In the genomic region with DNA sequence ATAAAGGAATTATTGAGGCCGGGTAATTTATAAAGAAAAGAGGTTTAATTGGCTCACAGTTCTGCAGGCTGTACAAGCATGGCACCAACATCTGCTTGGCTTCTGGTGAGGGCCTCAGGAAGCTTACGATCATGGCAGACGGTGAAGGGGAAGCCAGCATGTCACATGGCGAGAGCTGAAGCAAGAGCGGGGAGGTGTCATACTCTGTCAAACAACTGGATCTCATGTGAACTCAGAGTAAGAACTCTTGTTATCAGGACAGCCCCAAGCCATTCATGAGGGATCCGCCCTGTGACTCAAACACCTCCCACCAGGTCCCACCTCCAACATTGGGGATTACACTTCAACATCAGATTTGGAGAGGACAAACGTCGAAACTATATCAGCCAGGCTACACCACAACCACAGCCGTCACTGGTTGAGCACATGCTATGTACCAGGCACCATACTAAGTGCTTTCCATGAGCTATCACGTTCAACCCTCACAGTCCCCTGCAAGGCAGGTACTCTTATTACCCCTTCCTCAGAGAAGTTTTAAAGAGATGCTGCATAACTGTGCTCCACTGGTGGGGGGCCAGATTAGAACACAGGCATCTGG, we compare ENCODE assay signal across 19 cellular contexts.
A peak's percentile ranks its signal among the peaks of the same experiment; 100 is the strongest.
DNase-seq lines count a peak whose midpoint lies in the region; ATAC-seq, FAIRE-seq and TF ChIP-seq lines count a peak whose summit lies in the region.
"Had no signal": no experiment of that assay in that cellular context is flagged by ENCODE, and none has a peak within 500 bp of the region (broad histone marks: within the 10 kb centered on the region; RNA-seq: fewer than 3 reads in every experiment).

No MANE protein-coding gene starts in this region.

- H3K4me3 Mint-ChIP-seq in CD4-positive, alpha-beta T cell = no peak overlapping the region
- H3K4me3 Mint-ChIP-seq: CD14-positive monocyte had no signal

- TF ChIP-seq POLR2A in HCT116 (IDR thresholded peaks at IDR 0.05; ENCODE audit: borderline replicate concordance, extremely low read depth, insufficient read depth, insufficient read length) = no peak
- no peak for TF ChIP-seq POLR2A in GM12891 (IDR thresholded peaks at IDR 0.05; ENCODE audit: low read depth, low read length)

- H3K27me3 ChIP-seq in BLaER1 (no peaks in the 10 kb centered on the region), HCT116 (ENCODE audit: insufficient read depth, low read length) (no peaks in the 10 kb centered on the region), Panc1 (ENCODE audit: control insufficient read depth, insufficient read depth, low read length) (no peaks in the 10 kb centered on the region), mammary epithelial cell (ENCODE audit: insufficient read depth, low read length) (peaks cover under 1% of the 10 kb centered on the region), colonic mucosa (no peaks in the 10 kb centered on the region)
- no peaks in the 10 kb centered on the region for H3K27me3 ChIP-seq in CD4-positive, alpha-beta T cell (ENCODE audit: control insufficient read depth, insufficient read depth, low read length)

- H3K4me2 ChIP-seq in BLaER1 (peak overlapping the region; percentile 8; the same call in 1 of the 2 replicates), HCT116 (ENCODE audit: low read length) (peak overlapping the region; percentile 69), mammary epithelial cell (ENCODE audit: insufficient read depth, low read depth, low read length) (no peak overlapping the region)

- in situ Hi-C loops in Panc1 (cut with HindIII; ENCODE audit: low pct_unique_long_range_greater_than_20kb, low sequenced_read_pairs) (no loop called here), mammary epithelial cell (cut with MboI; ENCODE audit: low sequenced_read_pairs in 2 of 2) (no loop called here)

- H3K27ac Mint-ChIP-seq in CD4-positive, alpha-beta T cell = no peak overlapping the region

- H3K4me3 ChIP-seq in BLaER1 (no peak overlapping the region), HCT116 (replicated peaks in 1 of 2; ENCODE audit: low read depth in 1 of 2, low read length in 2 of 2) (no peak overlapping the region), Panc1 (ENCODE audit: low read depth in 2 of 2, low read length in 2 of 2) (no peak overlapping the region), mammary epithelial cell (replicated peaks in 1 of 3; ENCODE audit: insufficient read depth in 1 of 3, low read depth in 2 of 3, low read length in 3 of 3) (no peak overlapping the region), colonic mucosa (no peak overlapping the region)

- H3K4me1 Mint-ChIP-seq in CD4-positive, alpha-beta T cell (ENCODE audit: low read depth) = no peaks in the 10 kb centered on the region

- H3K79me2 ChIP-seq in HCT116 (ENCODE audit: insufficient read depth, low read length) (no peaks in the 10 kb centered on the region), mammary epithelial cell (ENCODE audit: insufficient read depth, low read length) (no peaks in the 10 kb centered on the region)

- H3K9me2 ChIP-seq in HCT116 (ENCODE audit: insufficient read depth) = no peaks in the 10 kb centered on the region

- H3K27ac ChIP-seq in BLaER1 (no peak overlapping the region), HCT116 (ENCODE audit: low read depth, low read length) (peak overlapping the region; percentile 24; the same call in 1 of the 2 replicates), Panc1 (ENCODE audit: low read length) (peak overlapping the region; percentile 41; the same call in 1 of the 2 replicates), mammary epithelial cell (ENCODE audit: insufficient read depth, low read depth, low read length) (no peak overlapping the region), colonic mucosa (no peak overlapping the region)
- no peak overlapping the region for H3K27ac ChIP-seq in CD4-positive, alpha-beta T cell (ENCODE audit: low read depth, low read length)
- H3K27ac ChIP-seq: RWPE1 had no signal

- TF ChIP-seq CTCF in HCT116 (IDR thresholded peaks at IDR 0.05 in 2 of 3, conservative IDR thresholded peaks at IDR 0.05 in 1 of 3; ENCODE audit: borderline replicate concordance in 1 of 3, insufficient read depth in 1 of 3, low read depth in 2 of 3, low read length in 2 of 3) = no peak
- TF ChIP-seq CTCF in Panc1 (IDR thresholded peaks at IDR 0.05) = no peak
- no peak for TF ChIP-seq CTCF in mammary epithelial cell (conservative IDR thresholded peaks at IDR 0.05 in 1 of 2, IDR thresholded peaks at IDR 0.05 in 1 of 2; ENCODE audit: extremely low read depth in 1 of 2, insufficient read depth in 1 of 2, low read depth in 1 of 2, low read length in 2 of 2)
- no peak for TF ChIP-seq CTCF in CD4-positive, alpha-beta T cell (IDR thresholded peaks at IDR 0.05)
- no peak for TF ChIP-seq CTCF in colonic mucosa (IDR thresholded peaks at IDR 0.05)

- H2AFZ ChIP-seq in HCT116 (ENCODE audit: low read depth, low read length, poor library complexity, severe bottlenecking) (no peak overlapping the region), mammary epithelial cell (ENCODE audit: low read depth, low read length) (no peak overlapping the region)

- RAD21 ChIA-PET in HCT116 (lab: Charles Lee; ENCODE audit: low non-redundant PET in 1 of 2, low total read pairs in 2 of 2, uncharacterized antibody in 2 of 2, unreplicated experiment in 2 of 2) = no interaction called here

- no peaks in the 10 kb centered on the region for H3K36me3 Mint-ChIP-seq in CD4-positive, alpha-beta T cell (ENCODE audit: low read depth)

- no peaks in the 10 kb centered on the region for H3K9me3 ChIP-seq in BLaER1
- H3K9me3 ChIP-seq in HCT116 (ENCODE audit: control insufficient read depth in 1 of 2, insufficient read depth in 1 of 2, low read depth in 1 of 2, low read length in 2 of 2) = no peaks in the 10 kb centered on the region
- no peaks in the 10 kb centered on the region for H3K9me3 ChIP-seq in Panc1 (ENCODE audit: control insufficient read depth, insufficient read depth, low read depth, low read length)
- H3K9me3 ChIP-seq in mammary epithelial cell (replicated peaks; ENCODE audit: insufficient read depth, low read length) = no peaks in the 10 kb centered on the region
- H3K9me3 ChIP-seq in CD4-positive, alpha-beta T cell (ENCODE audit: control insufficient read depth, low read length) = no peaks in the 10 kb centered on the region
- H3K9me3 ChIP-seq in colonic mucosa = no peaks in the 10 kb centered on the region

- 98% methylated on average over 10 of the region's 10 CpGs for WGBS in mammary epithelial cell (ENCODE audit: low coverage, missing lambda C conversion rate)

- H3K27me3 Mint-ChIP-seq in CD4-positive, alpha-beta T cell = no peaks in the 10 kb centered on the region

- BruUV-seq in HCT116 (replicated peaks; lab: Mats Ljungman, UMichigan) (no TSS peak), Panc1 (replicated peaks; lab: Mats Ljungman, UMichigan) (no TSS peak), mammary epithelial cell (replicated peaks; lab: Mats Ljungman, UMichigan) (no TSS peak)

- no peak for DNase-seq in HCT116 (ENCODE audit: low read depth, low spot score)
- no peak for DNase-seq in Panc1 (ENCODE audit: low read depth, low spot score)
- DNase-seq in islet precursor cell = peak; percentile 46
- no peak for DNase-seq in GM12891 (ENCODE audit: insufficient read length, low spot score)
- DNase-seq in mammary epithelial cell = no peak
- no peak for DNase-seq in CD4-positive, alpha-beta T cell
- no peak for DNase-seq in colonic mucosa
- DNase-seq: AML-193, NCI-H1105, NCI-H1694 treated with DMSO at 0.1 percent for 48 hours, NCI-H2081 treated with DMSO at 0.1 percent for 48 hours, NCI-H2171 treated with DMSO at 0.1 percent for 48 hours, NCI-H446, NCI-H526, SIG-M5 had no signal

- intact Hi-C loops in HCT116 (cut with micrococcal nuclease) (no loop called here), Panc1 (cut with micrococcal nuclease; ENCODE audit: unreplicated experiment) (no loop called here), mammary epithelial cell (cut with micrococcal nuclease) (no loop called here), colonic mucosa (cut with DNase I) (no loop called here)
- intact Hi-C loops in CD4-positive, alpha-beta T cell (cut with DNase I, micrococcal nuclease) = no loop called here

- ATAC-seq in HCT116 = no peak
- ATAC-seq in Panc1 = no peak
- no peak for ATAC-seq in CD4-positive, alpha-beta T cell (ENCODE audit: poor library complexity)

- H4K20me1 ChIP-seq in BLaER1 = peaks cover 100% of the 10 kb centered on the region
- H4K20me1 ChIP-seq in HCT116 (ENCODE audit: insufficient read depth) = no peaks in the 10 kb centered on the region
- H4K20me1 ChIP-seq in mammary epithelial cell (ENCODE audit: insufficient read depth, low read length) = no peaks in the 10 kb centered on the region

- CTCF ChIA-PET in HCT116 (lab: Charles Lee) = no interaction called here
- CTCF ChIA-PET in Panc1 (lab: Charles Lee) = no interaction called here
- CTCF ChIA-PET in mammary epithelial cell (lab: Charles Lee; ENCODE audit: low non-redundant PET) = no interaction called here
- CTCF ChIA-PET in CD4-positive, alpha-beta T cell (lab: Charles Lee) = no interaction called here

- POLR2A ChIA-PET in HCT116 (lab: Charles Lee) = no interaction called here
- POLR2A ChIA-PET in Panc1 (lab: Charles Lee) = no interaction called here
- POLR2A ChIA-PET in CD4-positive, alpha-beta T cell (lab: Charles Lee) = no interaction called here

- dilution Hi-C loops in mammary epithelial cell (cut with HindIII; ENCODE audit: low sequenced_read_pairs) = no loop called here

- FAIRE-seq in GM12891 (lab: Jason Lieb, UNC) = no peak
- FAIRE-seq: HTR-8/SVneo had no signal

- no peak for TF ChIP-seq RAD21 in HCT116 (IDR thresholded peaks at IDR 0.05; ENCODE audit: low read depth)

- H3K36me3 ChIP-seq in BLaER1 (peaks cover 44% of the 10 kb centered on the region), HCT116 (ENCODE audit: control insufficient read depth in 1 of 2, insufficient read depth in 2 of 2, low read length in 2 of 2) (no peaks in the 10 kb centered on the region), Panc1 (ENCODE audit: control insufficient read depth, insufficient read depth, low read length) (no peaks in the 10 kb centered on the region), mammary epithelial cell (ENCODE audit: insufficient read depth, low read length) (no peaks in the 10 kb centered on the region), colonic mucosa (no peaks in the 10 kb centered on the region)

- no peak overlapping the region for H3K9ac ChIP-seq in BLaER1
- no peak overlapping the region for H3K9ac ChIP-seq in HCT116 (ENCODE audit: low read length)
- no peak overlapping the region for H3K9ac ChIP-seq in mammary epithelial cell (ENCODE audit: insufficient read depth, low read length)
- H3K9ac ChIP-seq in colonic mucosa (ENCODE audit: low read depth in 2 of 2, low read length in 2 of 2) = no peak overlapping the region

- H3K4me1 ChIP-seq in BLaER1 (peaks cover 34% of the 10 kb centered on the region), HCT116 (ENCODE audit: control insufficient read depth in 1 of 2, insufficient read depth in 2 of 2, low read length in 2 of 2) (peaks cover 50 to 66% of the 10 kb centered on the region in 2 experiments), Panc1 (ENCODE audit: control insufficient read depth, insufficient read depth, low read length) (peaks cover 24% of the 10 kb centered on the region), mammary epithelial cell (ENCODE audit: insufficient read depth, low read length) (peaks cover 28% of the 10 kb centered on the region), colonic mucosa (no peaks in the 10 kb centered on the region)

- no peaks in the 10 kb centered on the region for H3K9me3 Mint-ChIP-seq in CD4-positive, alpha-beta T cell

TF ChIP-seq in GM12891, 5 proteins besides CTCF, POLR2A, EP300 and RAD21 (continues in another document):
- no peak for TF ChIP-seq POU2F2 (IDR thresholded peaks at IDR 0.05; ENCODE audit: low read depth, low read length)

Comparison
In these comparisons a context has a peak if more than half of its experiments do, and no peak if none do; other contexts are left out.
1. H3K27ac ChIP-seq: peak in HCT116 (single experiment) and Panc1 (single experiment); none in BLaER1 (single experiment), mammary epithelial cell (single experiment), CD4-positive, alpha-beta T cell (single experiment) and colonic mucosa (single experiment).